ENCODE assay signal across 30 cellular contexts in genomic region chr21:41913230-41913629, GRCh38.
"Had no signal": no experiment of that assay in that cellular context is flagged by ENCODE, and none has a peak within 500 bp of the region (broad histone marks: within the 10 kb centered on the region; RNA-seq: fewer than 3 reads in every experiment).

No MANE protein-coding gene starts in this region.

- H3K27ac ChIP-seq: ascending aorta, cardiac muscle cell, VCaP had no signal

- H3K9me3 ChIP-seq: ascending aorta had no signal

- H3K4me1 ChIP-seq: ascending aorta had no signal

- DNase-seq: activated B cell treated with CpG ODN at 0.5 μM for 24 hours; activated CD4-positive, alpha-beta memory T cell treated with anti-CD3 and anti-CD28 coated beads for 36 hours; activated CD4-positive, alpha-beta T cell treated with anti-CD3 and anti-CD28 coated beads for 4 hours; activated CD4-positive, alpha-beta T cell treated with anti-CD3 and anti-CD28 coated beads, Interleukin-2, amount 10 ng/mL, durations not matched to agents 24 days and 14 days; activated CD4-positive, alpha-beta T cell treated with anti-CD3 and anti-CD28 coated beads, Interleukin-2, amount 50 U/mL, for 1 hour; activated CD4-positive, alpha-beta T cell treated with anti-CD3 and anti-CD28 coated beads, Interleukin-2, amount 50 U/mL, for 4 hours; activated CD4-positive, CD25-positive, alpha-beta regulatory T cell treated with anti-CD3 and anti-CD28 coated beads, Interleukin-2, amount 50 U/mL, for 72 hours; activated CD8-positive, alpha-beta memory T cell treated with anti-CD3 and anti-CD28 coated beads, Interleukin-2, amount 50 U/mL, for 4 hours; activated CD8-positive, alpha-beta T cell treated with anti-CD3 and anti-CD28 coated beads for 36 hours; activated effector memory CD4-positive, alpha-beta T cell treated with anti-CD3 and anti-CD28 coated beads, Interleukin-2, amount 50 U/mL, for 16 hours; activated gamma-delta T cell treated with Interleukin-2 at 50 U/mL for 16 hours; activated naive CD4-positive, alpha-beta T cell; activated naive CD4-positive, alpha-beta T cell treated with anti-CD3 and anti-CD28 coated beads for 36 hours; activated naive CD4-positive, alpha-beta T cell treated with anti-CD3 and anti-CD28 coated beads, Interleukin-2, amount 50 U/mL, for 16 hours; activated naive CD8-positive, alpha-beta T cell treated with anti-CD3 and anti-CD28 coated beads, Interleukin-2, amount 10 ng/mL, durations not matched to agents 7 days and 5 days; activated naive CD8-positive, alpha-beta T cell treated with anti-CD3 and anti-CD28 coated beads, Interleukin-2, amount 50 U/mL, for 24 hours; activated T-cell treated with anti-CD3 and anti-CD28 coated beads for 4 hours; activated T-cell treated with anti-CD3 and anti-CD28 coated beads, Interleukin-2, amount 50 U/mL, for 1 hour; activated T-cell treated with anti-CD3 and anti-CD28 coated beads, Interleukin-2, amount 50 U/mL, for 4 hours; activated T-cell treated with anti-CD3 and anti-CD28 coated beads, Interleukin-2, amount 50 U/mL, for 72 hours; amygdala; anterior cingulate cortex; caudate nucleus; SW 1271; T-helper 1 cell; T-helper 2 cell; T-helper 9 cell had no signal

- H3K36me3 ChIP-seq: cardiac muscle cell had no signal

- H3K4me3 ChIP-seq: ascending aorta, cardiac muscle cell had no signal

- H3K27me3 ChIP-seq: ascending aorta, cardiac muscle cell had no signal
